Comparison of ENCODE assay signal across 21 cellular contexts in the genomic region with DNA sequence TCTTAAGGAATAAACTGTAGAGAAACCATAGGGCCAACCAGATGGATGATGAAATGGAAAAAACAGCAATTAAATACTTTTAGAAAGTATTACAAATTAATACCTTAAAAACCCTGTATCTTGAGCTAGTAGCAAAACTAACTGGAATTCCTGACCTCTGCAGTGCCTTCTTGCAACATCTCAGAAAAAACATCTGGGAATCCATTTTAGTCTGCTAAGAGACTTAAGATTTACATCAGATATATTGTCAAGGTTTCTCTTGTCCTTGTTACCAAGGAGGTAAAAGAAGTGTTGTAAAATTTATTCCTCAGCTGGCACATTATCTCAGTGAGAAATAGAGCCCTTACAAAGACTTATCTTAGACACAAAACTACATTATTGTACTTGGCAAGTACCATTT. TPM values are rescaled to one million over a fixed set of nuclear protein-coding genes. Genes with fewer than 3 reads are reported as not detected.
DNase-seq lines count a peak whose midpoint lies in the region; ATAC-seq and TF ChIP-seq lines count a peak whose summit lies in the region.
"Had no signal": no experiment of that assay in that cellular context is flagged by ENCODE, and none has a peak within 500 bp of the region (broad histone marks: within the 10 kb centered on the region; RNA-seq: fewer than 3 reads in every experiment).

No MANE protein-coding gene starts in this region.

- POLR2A ChIA-PET in HEK293 (lab: Yijun Ruan, JAX): interaction anchor here (1.3 kb wide), 1 partner anchor 37 kb away, joined by 4 read pairs; a partner anchor contains a TSS

- no peak overlapping the region for H3K4me3 Mint-ChIP-seq in memory B cell
- H3K4me3 Mint-ChIP-seq: activated CD8-positive, alpha-beta T cell treated with anti-CD3 and anti-CD28 coated beads, Interleukin-2, amount 10 ng/mL, durations not matched to agents 7 days and 5 days; activated naive CD4-positive, alpha-beta T cell treated with anti-CD3 and anti-CD28 coated beads, Interleukin-2, amount 10 ng/mL, durations not matched to agents 7 days and 5 days; activated T-cell treated with anti-CD3 and anti-CD28 coated beads, Interleukin-2, amount 50 U/mL, for 24 hours; CD8-positive, alpha-beta memory T cell; H9 had no signal

- H3K4me3 ChIP-seq in AG10803 (ENCODE audit: low read length) (no peak overlapping the region), HEK293 (ENCODE audit: low read depth, low read length) (no peak overlapping the region), brain microvascular endothelial cell (ENCODE audit: low read depth, low read length) (no peak overlapping the region)
- H3K4me3 ChIP-seq: body of pancreas, left ventricle myocardium inferior, suprapubic skin had no signal

- no peaks in the 10 kb centered on the region for H3K36me3 Mint-ChIP-seq in memory B cell

- in situ Hi-C loops in brain microvascular endothelial cell (cut with HindIII; ENCODE audit: low pct_ligation_motif_present, low sequenced_read_pairs): no loop called here

- TF ChIP-seq CTCF in AG10803 (conservative IDR thresholded peaks at IDR 0.05; ENCODE audit: low read length): no peak
- no peak for TF ChIP-seq CTCF in HEK293 (tag by site-specific recombination; IDR thresholded peaks at IDR 0.05)
- no peak for TF ChIP-seq CTCF in brain microvascular endothelial cell (IDR thresholded peaks at IDR 0.05; ENCODE audit: low read depth, low read length, missing control alignments)

- H3K9me3 Mint-ChIP-seq in memory B cell: no peaks in the 10 kb centered on the region
- H3K9me3 Mint-ChIP-seq: activated naive CD4-positive, alpha-beta T cell treated with anti-CD3 and anti-CD28 coated beads, Interleukin-2, amount 10 ng/mL, durations not matched to agents 7 days and 5 days; activated T-cell treated with anti-CD3 and anti-CD28 coated beads, Interleukin-2, amount 50 U/mL, for 24 hours; CD8-positive, alpha-beta memory T cell; H9 had no signal

- H3K9me3 ChIP-seq in HEK293 (ENCODE audit: control insufficient read depth, insufficient read depth, low read depth, low read length): no peaks in the 10 kb centered on the region
- H3K9me3 ChIP-seq: body of pancreas, left ventricle myocardium inferior, suprapubic skin had no signal

- H3K27ac ChIP-seq in HEK293 (ENCODE audit: extremely low read depth, low read depth, low read length): no peak overlapping the region
- no peak overlapping the region for H3K27ac ChIP-seq in brain microvascular endothelial cell
- H3K27ac ChIP-seq in substantia nigra (ENCODE audit: low read depth, low read length, poor library complexity, severe bottlenecking): no peak overlapping the region
- H3K27ac ChIP-seq: body of pancreas, left ventricle myocardium inferior, suprapubic skin had no signal

- H3K27me3 ChIP-seq in brain microvascular endothelial cell (replicated peaks): no peaks in the 10 kb centered on the region
- H3K27me3 ChIP-seq: body of pancreas, suprapubic skin had no signal

- DNase-seq in AG10803 (ENCODE audit: low read depth): peak; percentile 81
- peak; percentile 5 for DNase-seq in brain microvascular endothelial cell
- no peak for DNase-seq in memory B cell (ENCODE audit: low spot score in 2 of 2)
- DNase-seq in ureter (ENCODE audit: low spot score): no peak
- no peak for DNase-seq in NCI-H2029 (lab: John Stamatoyannopoulos, UW)
- no peak for DNase-seq in substantia nigra (lab: John Stamatoyannopoulos, UW)
- DNase-seq: activated CD8-positive, alpha-beta T cell treated with anti-CD3 and anti-CD28 coated beads, Interleukin-2, amount 10 ng/mL, durations not matched to agents 7 days and 5 days; activated naive CD4-positive, alpha-beta T cell treated with anti-CD3 and anti-CD28 coated beads, Interleukin-2, amount 10 ng/mL, durations not matched to agents 7 days and 5 days; activated T-cell treated with anti-CD3 and anti-CD28 coated beads, Interleukin-2, amount 50 U/mL, for 24 hours; body of pancreas; CD8-positive, alpha-beta memory T cell; DMS79 treated with DMSO at 0.1 percent for 48 hours; H9; left ventricle myocardium inferior; NCI-H1417 treated with DMSO at 0.1 percent for 48 hours; NCI-H774; SHP77 had no signal

- CTCF ChIA-PET in HEK293 (lab: Yijun Ruan, JAX): interaction anchor here (0.5 kb wide), 1 partner anchor 50 kb away, joined by 3 read pairs; no protein-coding TSS in a partner anchor

- no peaks in the 10 kb centered on the region for H3K27me3 Mint-ChIP-seq in memory B cell
- H3K27me3 Mint-ChIP-seq: activated naive CD4-positive, alpha-beta T cell treated with anti-CD3 and anti-CD28 coated beads, Interleukin-2, amount 10 ng/mL, durations not matched to agents 7 days and 5 days; activated T-cell treated with anti-CD3 and anti-CD28 coated beads, Interleukin-2, amount 50 U/mL, for 24 hours; CD8-positive, alpha-beta memory T cell had no signal

- peaks cover 7% of the 10 kb centered on the region for H3K4me1 Mint-ChIP-seq in memory B cell
- H3K4me1 Mint-ChIP-seq: activated naive CD4-positive, alpha-beta T cell treated with anti-CD3 and anti-CD28 coated beads, Interleukin-2, amount 10 ng/mL, durations not matched to agents 7 days and 5 days had no signal

- H3K4me1 ChIP-seq in HEK293 (ENCODE audit: control insufficient read depth, insufficient read depth, low read length): no peaks in the 10 kb centered on the region
- H3K4me1 ChIP-seq: body of pancreas, left ventricle myocardium inferior, suprapubic skin had no signal

- no peak overlapping the region for H3K27ac Mint-ChIP-seq in memory B cell
- H3K27ac Mint-ChIP-seq: activated CD8-positive, alpha-beta T cell treated with anti-CD3 and anti-CD28 coated beads, Interleukin-2, amount 10 ng/mL, durations not matched to agents 7 days and 5 days; activated T-cell treated with anti-CD3 and anti-CD28 coated beads, Interleukin-2, amount 50 U/mL, for 24 hours; CD8-positive, alpha-beta memory T cell had no signal

- ATAC-seq in memory B cell (ENCODE audit: low read depth) (peak; percentile 6), HG03469 (IDR thresholded peaks at IDR 0.05; ENCODE audit: unreplicated experiment) (no peak)
- ATAC-seq: activated CD8-positive, alpha-beta T cell treated with anti-CD3 and anti-CD28 coated beads, Interleukin-2, amount 10 ng/mL, durations not matched to agents 7 days and 5 days; body of pancreas had no signal

- no peaks in the 10 kb centered on the region for H3K36me3 ChIP-seq in HEK293 (ENCODE audit: control insufficient read depth in 2 of 2, insufficient read depth in 1 of 2, low read length in 2 of 2)
- H3K36me3 ChIP-seq in brain microvascular endothelial cell (replicated peaks): no peaks in the 10 kb centered on the region
- H3K36me3 ChIP-seq: left ventricle myocardium inferior, suprapubic skin had no signal

TF ChIP-seq in HEK293, 187 proteins besides CTCF, POLR2A, EP300 and RAD21:
- TF ChIP-seq, protein P1, sequence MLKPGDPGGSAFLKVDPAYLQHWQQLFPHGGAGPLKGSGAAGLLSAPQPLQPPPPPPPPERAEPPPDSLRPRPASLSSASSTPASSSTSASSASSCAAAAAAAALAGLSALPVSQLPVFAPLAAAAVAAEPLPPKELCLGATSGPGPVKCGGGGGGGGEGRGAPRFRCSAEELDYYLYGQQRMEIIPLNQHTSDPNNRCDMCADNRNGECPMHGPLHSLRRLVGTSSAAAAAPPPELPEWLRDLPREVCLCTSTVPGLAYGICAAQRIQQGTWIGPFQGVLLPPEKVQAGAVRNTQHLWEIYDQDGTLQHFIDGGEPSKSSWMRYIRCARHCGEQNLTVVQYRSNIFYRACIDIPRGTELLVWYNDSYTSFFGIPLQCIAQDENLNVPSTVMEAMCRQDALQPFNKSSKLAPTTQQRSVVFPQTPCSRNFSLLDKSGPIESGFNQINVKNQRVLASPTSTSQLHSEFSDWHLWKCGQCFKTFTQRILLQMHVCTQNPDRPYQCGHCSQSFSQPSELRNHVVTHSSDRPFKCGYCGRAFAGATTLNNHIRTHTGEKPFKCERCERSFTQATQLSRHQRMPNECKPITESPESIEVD (tag by site-specific recombination; IDR thresholded peaks at IDR 0.05): 0 out of 2 replicates have a peak, but pooled peaks have one; percentile 20
- no peak for TF ChIP-seq ZBTB7A (tag by site-specific recombination; IDR thresholded peaks at IDR 0.05; ENCODE audit: low read depth)

RNA-seq across cellular contexts. Expression of a gene that starts 18.5 kb away (rescaled TPM):
- total RNA-seq in ureter: 1.6 TPM
- total RNA-seq: left ventricle myocardium inferior; T-helper 1 cell treated with Interleukin-12 subunit alpha and Interleukin-12 subunit beta and Interleukin-4 antibody, amounts not matched to agents 30 ng/mL and 1 ng/mL, for 36 hours had no signal

RNA-seq across cellular contexts. Expression of a gene that starts 36.9 kb away (rescaled TPM):
- 29.5 TPM for total RNA-seq in ureter

Comparison
In these comparisons a context has a peak if more than half of its experiments do, and no peak if none do; other contexts are left out.
1. DNase-seq: peak in AG10803 (single experiment) and brain microvascular endothelial cell (single experiment); none in memory B cell (0 of 2), ureter (single experiment), NCI-H2029 (single experiment) and substantia nigra (0 of 49).